ENCODE assay signal across 8 cellular contexts in genomic region chr3:12963869-12964712, GRCh38.
DNase-seq lines count a peak whose midpoint lies in the region; ATAC-seq and TF ChIP-seq lines count a peak whose summit lies in the region.

No MANE protein-coding gene starts in this region.

- H3K4me3 Mint-ChIP-seq in CD4-positive, alpha-beta T cell = peak overlapping the region; percentile 74
- peak overlapping the region; percentile 53 for H3K4me3 Mint-ChIP-seq in natural killer cell treated with Interleukin-12 subunit alpha and Interleukin-12 subunit beta and Interleukin-15 and Interleukin-18, amount 100 ng/mL, for 72 hours
- no peak overlapping the region for H3K4me3 Mint-ChIP-seq in nephron progenitor cell

- DNase-seq in CD4-positive, alpha-beta T cell = no peak
- DNase-seq in LHCN-M2 (ENCODE audit: low read depth) (peak; percentile 4), cerebellum (ENCODE audit: low spot score) (peak; percentile 44), nephron progenitor cell (no peak)
- no peak for DNase-seq in natural killer cell treated with Interleukin-12 subunit alpha and Interleukin-12 subunit beta and Interleukin-15 and Interleukin-18, amount 100 ng/mL, for 72 hours (ENCODE audit: low spot score)

- no peaks in the 10 kb centered on the region for H3K9me3 Mint-ChIP-seq in CD4-positive, alpha-beta T cell
- no peaks in the 10 kb centered on the region for H3K9me3 Mint-ChIP-seq in natural killer cell treated with Interleukin-12 subunit alpha and Interleukin-12 subunit beta and Interleukin-15 and Interleukin-18, amount 100 ng/mL, for 72 hours
- H3K9me3 Mint-ChIP-seq in nephron progenitor cell = no peaks in the 10 kb centered on the region

- POLR2A ChIA-PET in CD4-positive, alpha-beta T cell (lab: Charles Lee) = interaction anchor here (0.7 kb wide), 1 partner anchor 20 kb away, joined by 4 read pairs; no protein-coding TSS in a partner anchor

- peaks cover 94% of the 10 kb centered on the region for H3K4me1 Mint-ChIP-seq in CD4-positive, alpha-beta T cell (ENCODE audit: low read depth)
- peaks cover 77 to 79% of the 10 kb centered on the region in 2 donors for H3K4me1 Mint-ChIP-seq in natural killer cell treated with Interleukin-12 subunit alpha and Interleukin-12 subunit beta and Interleukin-15 and Interleukin-18, amount 100 ng/mL, for 72 hours (ENCODE audit: low read depth in 2 of 2)
- peaks cover 83% of the 10 kb centered on the region for H3K4me1 Mint-ChIP-seq in nephron progenitor cell

- H3K36me3 Mint-ChIP-seq in CD4-positive, alpha-beta T cell (ENCODE audit: low read depth) = peaks cover 25% of the 10 kb centered on the region
- no peaks in the 10 kb centered on the region for H3K36me3 Mint-ChIP-seq in natural killer cell treated with Interleukin-12 subunit alpha and Interleukin-12 subunit beta and Interleukin-15 and Interleukin-18, amount 100 ng/mL, for 72 hours
- no peaks in the 10 kb centered on the region for H3K36me3 Mint-ChIP-seq in nephron progenitor cell (ENCODE audit: low read depth)

- intact Hi-C loops in CD4-positive, alpha-beta T cell (cut with DNase I, micrococcal nuclease) = loop anchor here in 1 of 2 experiments (10.0 kb wide), 2 partner anchors 299 to 409 kb away; partner anchors contain the start of genes MKRN2 and RAF1

- H3K27me3 Mint-ChIP-seq in CD4-positive, alpha-beta T cell = no peaks in the 10 kb centered on the region
- no peaks in the 10 kb centered on the region for H3K27me3 Mint-ChIP-seq in natural killer cell treated with Interleukin-12 subunit alpha and Interleukin-12 subunit beta and Interleukin-15 and Interleukin-18, amount 100 ng/mL, for 72 hours
- peaks cover 3% of the 10 kb centered on the region for H3K27me3 Mint-ChIP-seq in nephron progenitor cell (ENCODE audit: low read depth, poor library complexity)

- H3K27ac ChIP-seq in CD4-positive, alpha-beta T cell (ENCODE audit: low read depth, low read length) = no peak overlapping the region

- no peak overlapping the region for H3K27ac Mint-ChIP-seq in CD4-positive, alpha-beta T cell
- H3K27ac Mint-ChIP-seq in natural killer cell treated with Interleukin-12 subunit alpha and Interleukin-12 subunit beta and Interleukin-15 and Interleukin-18, amount 100 ng/mL, for 72 hours = peak overlapping the region; percentile 55 to 61
- no peak overlapping the region for H3K27ac Mint-ChIP-seq in nephron progenitor cell

- ATAC-seq in CD4-positive, alpha-beta T cell (ENCODE audit: poor library complexity) = no peak
- no peak for ATAC-seq in natural killer cell treated with Interleukin-12 subunit alpha and Interleukin-12 subunit beta and Interleukin-15 and Interleukin-18, amount 100 ng/mL, for 72 hours
- ATAC-seq in GM19328 (IDR thresholded peaks at IDR 0.05; ENCODE audit: unreplicated experiment) (no peak), HG03280 (IDR thresholded peaks at IDR 0.05; ENCODE audit: unreplicated experiment) (no peak), GM18868 (IDR thresholded peaks at IDR 0.05; ENCODE audit: unreplicated experiment) (no peak)

- no peak for TF ChIP-seq CTCF in CD4-positive, alpha-beta T cell (IDR thresholded peaks at IDR 0.05)
- TF ChIP-seq CTCF in nephron progenitor cell (IDR thresholded peaks at IDR 0.05) = no peak

- H3K9me3 ChIP-seq in CD4-positive, alpha-beta T cell (ENCODE audit: control insufficient read depth, low read length) = no peaks in the 10 kb centered on the region

- CTCF ChIA-PET in CD4-positive, alpha-beta T cell (lab: Charles Lee) = interaction anchor here (1.6 kb wide), 1 partner anchor 31 kb away, joined by 5 read pairs; no protein-coding TSS in a partner anchor

- H3K27me3 ChIP-seq in CD4-positive, alpha-beta T cell (ENCODE audit: control insufficient read depth, insufficient read depth, low read length) = no peaks in the 10 kb centered on the region

Comparison
In these comparisons a context has a peak if more than half of its experiments do, and no peak if none do; other contexts are left out.
1. DNase-seq: peak in LHCN-M2 (single experiment) and cerebellum (single experiment); none in CD4-positive, alpha-beta T cell (0 of 10), natural killer cell treated with Interleukin-12 subunit alpha and Interleukin-12 subunit beta and Interleukin-15 and Interleukin-18, amount 100 ng/mL, for 72 hours (single experiment) and nephron progenitor cell (single experiment).
2. H3K27ac Mint-ChIP-seq: peak in natural killer cell treated with Interleukin-12 subunit alpha and Interleukin-12 subunit beta and Interleukin-15 and Interleukin-18, amount 100 ng/mL, for 72 hours (2 of 2); none in CD4-positive, alpha-beta T cell (single experiment) and nephron progenitor cell (single experiment).